Comparison of ENCODE assay signal across 34 cellular contexts in genomic region chr5:88548136-88548535, GRCh38.
"Had no signal": no experiment of that assay in that cellular context is flagged by ENCODE, and none has a peak within 500 bp of the region (broad histone marks: within the 10 kb centered on the region; RNA-seq: fewer than 3 reads in every experiment).

No MANE protein-coding gene starts in this region.

- H3K4me1 ChIP-seq: adrenal gland, body of pancreas, breast epithelium, esophagus squamous epithelium, gastroesophageal sphincter had no signal

- H3K36me3 ChIP-seq: adrenal gland, breast epithelium, cardiac muscle cell, esophagus squamous epithelium, gastroesophageal sphincter, WERI-Rb-1 had no signal

- H3K27ac ChIP-seq: adrenal gland, body of pancreas, breast epithelium, cardiac muscle cell, epithelial cell of prostate, esophagus squamous epithelium, gastroesophageal sphincter, WERI-Rb-1 had no signal

- DNase-seq: activated B cell treated with CpG ODN at 0.5 μM for 24 hours; activated CD4-positive, alpha-beta T cell treated with anti-CD3 and anti-CD28 coated beads for 48 hours; activated CD4-positive, alpha-beta T cell treated with anti-CD3 and anti-CD28 coated beads, Interleukin-2, amount 50 U/mL, for 1 hour; activated CD4-positive, alpha-beta T cell treated with anti-CD3 and anti-CD28 coated beads, Interleukin-2, amount 50 U/mL, for 48 hours; activated CD8-positive, alpha-beta memory T cell treated with anti-CD3 and anti-CD28 coated beads for 24 hours; activated CD8-positive, alpha-beta memory T cell treated with anti-CD3 and anti-CD28 coated beads, Interleukin-2, amount 50 U/mL, for 4 hours; activated CD8-positive, alpha-beta T cell treated with anti-CD3 and anti-CD28 coated beads for 36 hours; activated effector memory CD4-positive, alpha-beta T cell treated with anti-CD3 and anti-CD28 coated beads, Interleukin-2, amount 50 U/mL, for 16 hours; activated naive CD4-positive, alpha-beta T cell treated with anti-CD3 and anti-CD28 coated beads for 36 hours; activated naive CD8-positive, alpha-beta T cell treated with anti-CD3 and anti-CD28 coated beads for 36 hours; activated naive CD8-positive, alpha-beta T cell treated with anti-CD3 and anti-CD28 coated beads, Interleukin-2, amount 50 U/mL, for 24 hours; activated T-cell treated with anti-CD3 and anti-CD28 coated beads, Interleukin-2, amount 50 U/mL, for 1 hour; activated T-cell treated with anti-CD3 and anti-CD28 coated beads, Interleukin-2, amount 50 U/mL, for 48 hours; adrenal gland; amygdala; aorta; body of pancreas; effector CD8-positive, alpha-beta T cell; esophagus squamous epithelium; foreskin melanocyte; T-helper 1 cell; T-helper 17 cell; T1000; WERI-Rb-1 had no signal

- H3K4me3 ChIP-seq: adrenal gland, body of pancreas, breast epithelium, cardiac muscle cell, esophagus squamous epithelium, gastroesophageal sphincter had no signal

- H3K4me1 Mint-ChIP-seq: activated B cell treated with CpG ODN at 0.5 μM for 24 hours; activated naive CD4-positive, alpha-beta T cell treated with anti-CD3 and anti-CD28 coated beads, Interleukin-2, amount 50 U/mL, for 24 hours; activated naive CD8-positive, alpha-beta T cell treated with anti-CD3 and anti-CD28 coated beads for 36 hours; activated naive CD8-positive, alpha-beta T cell treated with anti-CD3 and anti-CD28 coated beads, Interleukin-2, amount 50 U/mL, for 24 hours; central memory CD8-positive, alpha-beta T cell; T-helper 17 cell had no signal

- H3K9me3 Mint-ChIP-seq: activated B cell treated with CpG ODN at 0.5 μM for 24 hours; activated CD8-positive, alpha-beta T cell treated with anti-CD3 and anti-CD28 coated beads for 36 hours; activated naive CD4-positive, alpha-beta T cell treated with anti-CD3 and anti-CD28 coated beads for 36 hours; activated naive CD4-positive, alpha-beta T cell treated with anti-CD3 and anti-CD28 coated beads, Interleukin-2, amount 50 U/mL, for 24 hours; activated naive CD8-positive, alpha-beta T cell treated with anti-CD3 and anti-CD28 coated beads for 36 hours; activated naive CD8-positive, alpha-beta T cell treated with anti-CD3 and anti-CD28 coated beads, Interleukin-2, amount 50 U/mL, for 24 hours; activated T-helper 1 cell treated with anti-CD3 and anti-CD28 coated beads, Interleukin-12 subunit alpha, Interleukin-12 subunit beta, Interleukin-2, Interleukin-4 antibody, amounts not matched to agents 30 ng/mL and 10 ng/mL and 1 ng/mL, durations not matched to agents 14 hours and 24 hours and 36 hours; activated T-helper 2 cell treated with anti-CD3 and anti-CD28 coated beads, Interferon-gamma antibody, Interleukin-2, Interleukin-4, amounts not matched to agents 10 μg/mL and 5 μg/mL and 100 μg/mL, durations not matched to agents 14 hours and 24 hours and 36 hours; central memory CD8-positive, alpha-beta T cell; T-helper 2 cell treated with Interferon-gamma antibody and Interleukin-4, amounts not matched to agents 5 μg/mL and 100 μg/mL, for 36 hours had no signal

- H3K27ac Mint-ChIP-seq: activated B cell treated with CpG ODN at 0.5 μM for 24 hours; activated CD8-positive, alpha-beta T cell treated with anti-CD3 and anti-CD28 coated beads for 36 hours; activated naive CD4-positive, alpha-beta T cell treated with anti-CD3 and anti-CD28 coated beads for 36 hours; activated naive CD4-positive, alpha-beta T cell treated with anti-CD3 and anti-CD28 coated beads, Interleukin-2, amount 50 U/mL, for 24 hours; activated naive CD8-positive, alpha-beta T cell treated with anti-CD3 and anti-CD28 coated beads for 36 hours; activated naive CD8-positive, alpha-beta T cell treated with anti-CD3 and anti-CD28 coated beads, Interleukin-2, amount 50 U/mL, for 24 hours; activated T-helper 1 cell treated with anti-CD3 and anti-CD28 coated beads, Interleukin-12 subunit alpha, Interleukin-12 subunit beta, Interleukin-2, Interleukin-4 antibody, amounts not matched to agents 30 ng/mL and 10 ng/mL and 1 ng/mL, durations not matched to agents 14 hours and 24 hours and 36 hours; activated T-helper 2 cell treated with anti-CD3 and anti-CD28 coated beads, Interferon-gamma antibody, Interleukin-2, Interleukin-4, amounts not matched to agents 10 μg/mL and 5 μg/mL and 100 μg/mL, durations not matched to agents 14 hours and 24 hours and 36 hours; T-helper 17 cell; T-helper 2 cell treated with Interferon-gamma antibody and Interleukin-4, amounts not matched to agents 5 μg/mL and 100 μg/mL, for 36 hours had no signal

- H3K36me3 Mint-ChIP-seq: activated naive CD4-positive, alpha-beta T cell treated with anti-CD3 and anti-CD28 coated beads, Interleukin-2, amount 50 U/mL, for 24 hours; activated naive CD8-positive, alpha-beta T cell treated with anti-CD3 and anti-CD28 coated beads for 36 hours had no signal

- H3K27me3 ChIP-seq: adrenal gland, body of pancreas, breast epithelium, cardiac muscle cell, esophagus squamous epithelium had no signal

- ATAC-seq: activated CD4-positive, CD25-positive, alpha-beta regulatory T cell treated with anti-CD3 and anti-CD28 coated beads, Interleukin-2, amount 50 U/mL, for 24 hours; activated CD8-positive, alpha-beta T cell treated with anti-CD3 and anti-CD28 coated beads for 36 hours; activated naive CD8-positive, alpha-beta T cell treated with anti-CD3 and anti-CD28 coated beads, Interleukin-2, amount 50 U/mL, for 24 hours; body of pancreas; gastroesophageal sphincter; T-helper 17 cell had no signal

- H3K4me3 Mint-ChIP-seq: activated B cell treated with CpG ODN at 0.5 μM for 24 hours; activated CD8-positive, alpha-beta T cell treated with anti-CD3 and anti-CD28 coated beads for 36 hours; activated naive CD4-positive, alpha-beta T cell treated with anti-CD3 and anti-CD28 coated beads for 36 hours; activated naive CD4-positive, alpha-beta T cell treated with anti-CD3 and anti-CD28 coated beads, Interleukin-2, amount 50 U/mL, for 24 hours; activated naive CD8-positive, alpha-beta T cell treated with anti-CD3 and anti-CD28 coated beads for 36 hours; activated naive CD8-positive, alpha-beta T cell treated with anti-CD3 and anti-CD28 coated beads, Interleukin-2, amount 50 U/mL, for 24 hours; activated T-helper 1 cell treated with anti-CD3 and anti-CD28 coated beads, Interleukin-12 subunit alpha, Interleukin-12 subunit beta, Interleukin-2, Interleukin-4 antibody, amounts not matched to agents 30 ng/mL and 10 ng/mL and 1 ng/mL, durations not matched to agents 14 hours and 24 hours and 36 hours; central memory CD8-positive, alpha-beta T cell; T-helper 17 cell; T-helper 2 cell treated with Interferon-gamma antibody and Interleukin-4, amounts not matched to agents 5 μg/mL and 100 μg/mL, for 36 hours had no signal

- H3K9me3 ChIP-seq: adrenal gland, body of pancreas, breast epithelium, esophagus squamous epithelium, gastroesophageal sphincter had no signal
